ENCODE assay signal across 8 cellular contexts in genomic region chr6:93424303-93425064, GRCh38. TPM values are rescaled to one million over a fixed set of nuclear protein-coding genes. Genes with fewer than 3 reads are reported as not detected.
DNase-seq lines count a peak whose midpoint lies in the region; ATAC-seq and TF ChIP-seq lines count a peak whose summit lies in the region.

No MANE protein-coding gene starts in this region.

- DNase-seq in GM12865 (ENCODE audit: low read depth) (no peak), NB4 (ENCODE audit: low read depth) (peak; percentile 20), dorsolateral prefrontal cortex (no peak), osteoblast (ENCODE audit: insufficient read length, low spot score, missing footprints) (no peak), T-helper 17 cell (no peak)
- DNase-seq in activated CD4-positive, CD25-positive, alpha-beta regulatory T cell (lab: John Stamatoyannopoulos, UW) = no peak

- no peaks in the 10 kb centered on the region for H3K36me3 ChIP-seq in osteoblast (ENCODE audit: insufficient read depth, low read length)

- H3K27me3 ChIP-seq in dorsolateral prefrontal cortex = peaks cover 0 to 14% (median 0%) of the 10 kb centered on the region in 45 donors
- peaks cover 6% of the 10 kb centered on the region for H3K27me3 ChIP-seq in osteoblast (ENCODE audit: insufficient read depth, low read length)

- no peak overlapping the region for H3K4me2 ChIP-seq in osteoblast (ENCODE audit: insufficient read depth, low read length)

- no peak overlapping the region for H3K4me3 ChIP-seq in GM12865 (ENCODE audit: low read depth, low read length)
- H3K4me3 ChIP-seq in NB4 (ENCODE audit: low read depth, low read length) = no peak overlapping the region
- no peak overlapping the region for H3K4me3 ChIP-seq in dorsolateral prefrontal cortex
- no peak overlapping the region for H3K4me3 ChIP-seq in osteoblast (ENCODE audit: insufficient read depth, low read length)

- no peaks in the 10 kb centered on the region for H3K79me2 ChIP-seq in osteoblast (ENCODE audit: insufficient read depth, low read length)

- peak; percentile 37 for TF ChIP-seq CTCF in GM12865 (IDR thresholded peaks at IDR 0.05; ENCODE audit: insufficient read depth, low read depth, low read length, missing control alignments)
- peak; percentile 38 for TF ChIP-seq CTCF in NB4 (IDR thresholded peaks at IDR 0.05; ENCODE audit: low read depth, low read length)
- TF ChIP-seq CTCF in dorsolateral prefrontal cortex (IDR thresholded peaks at IDR 0.05 in 54 of 56, conservative IDR thresholded peaks at IDR 0.05 in 2 of 56; ENCODE audit: low read depth in 1 of 56, partially characterized antibody in 56 of 56) = peak; percentile 34 to 75 (median 62)
- peak; percentile 45 for TF ChIP-seq CTCF in osteoblast (IDR thresholded peaks at IDR 0.05; ENCODE audit: extremely low read depth, low read depth, low read length)

- ATAC-seq in T-helper 17 cell (no peak), HG02678 (IDR thresholded peaks at IDR 0.05; ENCODE audit: unreplicated experiment) (no peak)
- ATAC-seq in activated CD4-positive, CD25-positive, alpha-beta regulatory T cell treated with anti-CD3 and anti-CD28 coated beads, Interleukin-2, amount 50 U/mL, for 24 hours = no peak

- peaks cover 4% of the 10 kb centered on the region for H3K4me1 ChIP-seq in osteoblast (ENCODE audit: insufficient read depth, low read length)

- H3K27me3 Mint-ChIP-seq in T-helper 17 cell = peaks cover 21% of the 10 kb centered on the region

- TF ChIP-seq POLR2A in NB4 (IDR thresholded peaks at IDR 0.05; ENCODE audit: extremely low read depth, insufficient read length) = no peak

- no peak overlapping the region for H3K4me3 Mint-ChIP-seq in T-helper 17 cell

- intact Hi-C loops in dorsolateral prefrontal cortex (cut with DNase I) = loop anchor here (5.0 kb wide), 2 partner anchors 387 to 617 kb away; no protein-coding TSS in a partner anchor

- no peak overlapping the region for H3K27ac Mint-ChIP-seq in T-helper 17 cell

- H3K9me3 ChIP-seq in osteoblast (ENCODE audit: low read depth, low read length) (no peaks in the 10 kb centered on the region), T-helper 17 cell (ENCODE audit: control insufficient read depth, low read length, poor library complexity, severe bottlenecking) (no peaks in the 10 kb centered on the region)

- no peaks in the 10 kb centered on the region for H3K4me1 Mint-ChIP-seq in T-helper 17 cell

- no peaks in the 10 kb centered on the region for H4K20me1 ChIP-seq in osteoblast (ENCODE audit: insufficient read depth, low read length)

- H2AFZ ChIP-seq in osteoblast (ENCODE audit: low read length) = no peak overlapping the region

- H3K36me3 Mint-ChIP-seq in T-helper 17 cell (ENCODE audit: low read depth) = no peaks in the 10 kb centered on the region

- no peak overlapping the region for H3K27ac ChIP-seq in dorsolateral prefrontal cortex
- H3K27ac ChIP-seq in osteoblast (ENCODE audit: low read depth, low read length) = no peak overlapping the region

RNA-seq across cellular contexts. Expression of gene EPHA7, which starts 5.1 kb away (rescaled TPM):
- total RNA-seq in dorsolateral prefrontal cortex (10 to 100 TPM in 117 of 120 experiments, 1 to 10 TPM in 3; 6.1 to 31.4 (median 18.2) TPM), osteoblast (0.29 TPM in 1 of 2 replicates, not detected in the other), T-helper 17 cell (not detected)
